In genomic region chr6:159941286-159942113, GRCh38 we compare ENCODE assay signal across 8 cellular contexts. TPM values are rescaled to one million over a fixed set of nuclear protein-coding genes. Genes with fewer than 3 reads are reported as not detected.
A peak's percentile ranks its signal among the peaks of the same experiment; 100 is the strongest.
DNase-seq lines count a peak whose midpoint lies in the region; ATAC-seq, FAIRE-seq and TF ChIP-seq lines count a peak whose summit lies in the region.

No MANE protein-coding gene starts in this region.

- H3F3A ChIP-seq in neural cell (ENCODE audit: insufficient read depth, low read length, poor library complexity, severe bottlenecking), result no peaks in the 10 kb centered on the region

- H4K20me1 ChIP-seq in neural cell (ENCODE audit: insufficient read depth), result no peaks in the 10 kb centered on the region

- H3K4me2 ChIP-seq in neural cell (ENCODE audit: low read length), result no peak overlapping the region

- peaks cover 8% of the 10 kb centered on the region for H3K9me3 Mint-ChIP-seq in T-helper 2 cell treated with Interferon-gamma antibody and Interleukin-4, amounts not matched to agents 5 μg/mL and 100 μg/mL, for 36 hours
- H3K9me3 Mint-ChIP-seq in endodermal cell, result peaks cover 21% of the 10 kb centered on the region

- no peaks in the 10 kb centered on the region for H3K36me3 ChIP-seq in endodermal cell (ENCODE audit: control insufficient read depth, insufficient read depth, low read length)
- H3K36me3 ChIP-seq in neural cell (ENCODE audit: insufficient read depth, low read length), result no peaks in the 10 kb centered on the region

- WGBS in endodermal cell (ENCODE audit: insufficient coverage in 1 of 2, insufficient read length in 1 of 2), 2 experiments, result 75 to 81% methylated on average over 4 to 11 of the region's 11 CpGs

- DNase-seq in SKM-1 treated with dmso at 0.1 percent for 144 hours (lab: John Stamatoyannopoulos, UW; ENCODE audit: unreplicated experiment) (peak; percentile 17), SKM-1 (lab: John Stamatoyannopoulos, UW; ENCODE audit: unreplicated experiment) (no peak), HTR-8/SVneo (ENCODE audit: insufficient read length, low spot score) (no peak), endodermal cell (no peak), NCI-H226 (no peak)
- peak; percentile 35 for DNase-seq in T-helper 2 cell treated with Interferon-gamma antibody and Interleukin-4, amounts not matched to agents 5 μg/mL and 100 μg/mL, for 36 hours (ENCODE audit: low spot score)

- H3K9ac ChIP-seq in endodermal cell (ENCODE audit: extremely low read depth, low read length, poor library complexity, severe bottlenecking) (no peak overlapping the region), neural cell (ENCODE audit: low read length) (no peak overlapping the region)

- FAIRE-seq in HTR-8/SVneo (lab: Jason Lieb, UNC), result peak; percentile 38

- no peaks in the 10 kb centered on the region for H3K36me3 Mint-ChIP-seq in T-helper 2 cell treated with Interferon-gamma antibody and Interleukin-4, amounts not matched to agents 5 μg/mL and 100 μg/mL, for 36 hours (ENCODE audit: low read depth)
- peaks cover 2% of the 10 kb centered on the region for H3K36me3 Mint-ChIP-seq in endodermal cell (ENCODE audit: low read depth)

- no peak overlapping the region for H3K4me3 ChIP-seq in endodermal cell (ENCODE audit: low read length)
- H3K4me3 ChIP-seq in neural cell (ENCODE audit: low read length), result no peak overlapping the region

- no peaks in the 10 kb centered on the region for H3K79me2 ChIP-seq in neural cell (replicated peaks; ENCODE audit: insufficient read depth, low read length)

- H3K9me2 ChIP-seq in neural cell (ENCODE audit: insufficient read depth, low read length), result no peaks in the 10 kb centered on the region

- TF ChIP-seq RAD21 in neural cell (conservative IDR thresholded peaks at IDR 0.05), result peak; percentile 53

- no peaks in the 10 kb centered on the region for H3K27me3 ChIP-seq in endodermal cell (ENCODE audit: control insufficient read depth, insufficient read depth, low read length, poor library complexity, severe bottlenecking)
- no peaks in the 10 kb centered on the region for H3K27me3 ChIP-seq in neural cell (ENCODE audit: insufficient read depth, low read depth, low read length)

- peaks cover 4% of the 10 kb centered on the region for H3K4me1 Mint-ChIP-seq in T-helper 2 cell treated with Interferon-gamma antibody and Interleukin-4, amounts not matched to agents 5 μg/mL and 100 μg/mL, for 36 hours (ENCODE audit: low read depth)
- H3K4me1 Mint-ChIP-seq in endodermal cell, result no peaks in the 10 kb centered on the region

- TF ChIP-seq EP300 in neural cell (conservative IDR thresholded peaks at IDR 0.05; ENCODE audit: poor library complexity, severe bottlenecking), result no peak

- peaks cover 1% of the 10 kb centered on the region for H3K4me1 ChIP-seq in endodermal cell (ENCODE audit: control insufficient read depth, insufficient read depth, low read length)

- H2AFZ ChIP-seq in neural cell (ENCODE audit: low read depth, low read length), result no peak overlapping the region

- H3K9me3 ChIP-seq in endodermal cell (ENCODE audit: control insufficient read depth, low read length), result peaks cover 31% of the 10 kb centered on the region
- H3K9me3 ChIP-seq in neural cell (ENCODE audit: low read length), result peaks cover 8% of the 10 kb centered on the region

- peak; percentile 93 for ATAC-seq in GM21447 (IDR thresholded peaks at IDR 0.05; ENCODE audit: unreplicated experiment)

- H3K27me3 Mint-ChIP-seq in T-helper 2 cell treated with Interferon-gamma antibody and Interleukin-4, amounts not matched to agents 5 μg/mL and 100 μg/mL, for 36 hours (ENCODE audit: low read depth), result peaks cover 12% of the 10 kb centered on the region
- H3K27me3 Mint-ChIP-seq in endodermal cell (ENCODE audit: insufficient read depth), result peaks cover 5% of the 10 kb centered on the region

- no peak overlapping the region for H3K4me3 Mint-ChIP-seq in T-helper 2 cell treated with Interferon-gamma antibody and Interleukin-4, amounts not matched to agents 5 μg/mL and 100 μg/mL, for 36 hours
- H3K4me3 Mint-ChIP-seq in endodermal cell, result no peak overlapping the region

- H3K27ac Mint-ChIP-seq in T-helper 2 cell treated with Interferon-gamma antibody and Interleukin-4, amounts not matched to agents 5 μg/mL and 100 μg/mL, for 36 hours, result no peak overlapping the region
- no peak overlapping the region for H3K27ac Mint-ChIP-seq in endodermal cell

- TF ChIP-seq CTCF in endodermal cell (conservative IDR thresholded peaks at IDR 0.05) (peak; percentile 68), neural cell (IDR thresholded peaks at IDR 0.05; ENCODE audit: poor library complexity, severe bottlenecking) (peak; percentile 44)

- H3K27ac ChIP-seq in endodermal cell (ENCODE audit: low read depth, low read length) (no peak overlapping the region), neural cell (ENCODE audit: low read length) (no peak overlapping the region)

TF ChIP-seq in neural cell, 6 proteins besides CTCF, POLR2A, EP300 and RAD21:
- TF ChIP-seq EZH2 (IDR thresholded peaks at IDR 0.05; ENCODE audit: borderline replicate concordance, insufficient read depth, low read length, poor library complexity, severe bottlenecking) (no peak), REST (IDR thresholded peaks at IDR 0.05; ENCODE audit: borderline replicate concordance) (no peak), TAF1 (IDR thresholded peaks at IDR 0.05; ENCODE audit: low read depth) (no peak), SMC3 (conservative IDR thresholded peaks at IDR 0.05; ENCODE audit: poor library complexity) (peak; percentile 39)

RNA-seq across cellular contexts. Expression of gene IGF2R, which starts 27.4 kb away (rescaled TPM):
- 100 to 1,000 TPM; 103 to 130 TPM for total RNA-seq in endodermal cell
- polyA plus RNA-seq in endodermal cell (2013, experiment 1 of 2), result 42.4 TPM
- 45.1 TPM for polyA plus RNA-seq in endodermal cell (2013, experiment 2 of 2)
- 15.0 and 22.6 TPM in 2 replicates for polyA plus RNA-seq in neural cell
- polyA minus RNA-seq in neural cell, result 70.0 and 72.6 TPM in 2 replicates

RNA-seq across cellular contexts. Expression of gene MAS1, which starts 50.7 kb away (rescaled TPM):
- not detected for total RNA-seq in endodermal cell
- polyA plus RNA-seq in endodermal cell (2013, experiment 1 of 2), result not detected
- not detected for polyA plus RNA-seq in endodermal cell (2013, experiment 2 of 2)
- polyA plus RNA-seq in neural cell, result not detected in 2 replicates
- not detected in 2 replicates for polyA minus RNA-seq in neural cell

Comparison
In these comparisons a context has a peak if more than half of its experiments do, and no peak if none do; other contexts are left out.
1. DNase-seq: peak in SKM-1 treated with dmso at 0.1 percent for 144 hours (single experiment) and T-helper 2 cell treated with Interferon-gamma antibody and Interleukin-4, amounts not matched to agents 5 μg/mL and 100 μg/mL, for 36 hours (single experiment); none in SKM-1 (single experiment), HTR-8/SVneo (single experiment), endodermal cell (single experiment) and NCI-H226 (single experiment).